ENCODE assay signal across 12 cellular contexts in the genomic region with DNA sequence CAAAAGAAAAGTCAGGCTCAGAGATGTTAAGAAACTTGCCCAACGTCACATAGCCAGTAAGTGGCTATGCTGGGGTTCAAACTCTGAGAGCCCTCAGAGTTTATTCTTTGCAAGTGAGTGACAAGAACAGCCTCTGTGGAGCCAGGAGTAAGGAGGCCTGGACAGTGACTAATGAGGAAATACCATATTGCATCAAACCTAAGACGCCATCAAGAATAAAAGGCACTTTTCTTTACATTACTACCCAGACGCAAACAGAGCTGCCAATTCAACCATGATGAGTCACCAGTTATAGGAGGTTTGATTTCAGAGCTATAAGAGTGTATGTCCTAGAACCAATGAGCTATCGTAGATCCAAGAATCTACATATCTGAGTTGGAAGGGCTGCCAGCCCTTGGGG. TPM values are rescaled to one million over a fixed set of nuclear protein-coding genes. Genes with fewer than 3 reads are reported as not detected.
A peak's percentile ranks its signal among the peaks of the same experiment; 100 is the strongest.
DNase-seq lines count a peak whose midpoint lies in the region; ATAC-seq, FAIRE-seq and TF ChIP-seq lines count a peak whose summit lies in the region.
"Had no signal": no experiment of that assay in that cellular context is flagged by ENCODE, and none has a peak within 500 bp of the region (broad histone marks: within the 10 kb centered on the region; RNA-seq: fewer than 3 reads in every experiment).

No MANE protein-coding gene starts in this region.

- H3K14ac ChIP-seq in IMR-90 (replicated peaks; ENCODE audit: low read depth, low read length) (peak overlapping the region; percentile 45; the same call in 1 of the 2 replicates), mesenchymal stem cell (ENCODE audit: low read length in 2 of 2) (no peak overlapping the region)

- CTCF ChIA-PET in A549 (lab: Yijun Ruan, JAX) (interaction anchor here (0.7 to 29.7 kb wide), 9 partner anchors 9 to 225 kb away, joined by 3 to 705 read pairs (median 5); partner anchors contain the start of genes LTBR, SCNN1A and TNFRSF1A), IMR-90 (lab: Yijun Ruan, JAX) (interaction anchor here (1.8 kb wide), 1 partner anchor 9 kb away, joined by 4 read pairs; no protein-coding TSS in a partner anchor)

- TF ChIP-seq POLR2A in A549 (IDR thresholded peaks at IDR 0.05; ENCODE audit: low read length) (no peak), IMR-90 (IDR thresholded peaks at IDR 0.05; ENCODE audit: low read depth, low read length) (no peak)

- H2BK20ac ChIP-seq in IMR-90 (ENCODE audit: low read depth, low read length): 0 out of 2 replicates have a peak overlapping the region, but pooled peaks have one; percentile 4

- peak overlapping the region; percentile 14; the same call in 1 of the 2 replicates for H3K23ac ChIP-seq in IMR-90 (ENCODE audit: low read depth, low read length)
- H3K23ac ChIP-seq in mesenchymal stem cell (ENCODE audit: low read length in 2 of 2): no peak overlapping the region

- H3K27ac ChIP-seq in A549: peak overlapping the region; percentile 95 to 98
- H3K27ac ChIP-seq in IMR-90 (ENCODE audit: insufficient read depth, low read length): peak overlapping the region; percentile 94
- peak overlapping the region; percentile 99 for H3K27ac ChIP-seq in mesenchymal stem cell (ENCODE audit: low read length, poor library complexity, severe bottlenecking)

- H3K4me1 ChIP-seq in A549 (peaks cover 93% of the 10 kb centered on the region), IMR-90 (ENCODE audit: control insufficient read depth, insufficient read depth, low read length) (peaks cover 45% of the 10 kb centered on the region), mesenchymal stem cell (ENCODE audit: control insufficient read depth, insufficient read depth, low read depth, low read length) (peaks cover 55% of the 10 kb centered on the region)

- H3K27me3 ChIP-seq in IMR-90 (ENCODE audit: control insufficient read depth, insufficient read depth, low read length) (no peaks in the 10 kb centered on the region), mesenchymal stem cell (ENCODE audit: control insufficient read depth in 1 of 2, insufficient read depth in 1 of 2, low read length in 2 of 2) (no peaks in the 10 kb centered on the region)

- intact Hi-C loops in IMR-90 (cut with micrococcal nuclease): no loop called here
- intact Hi-C loops in head of caudate nucleus (cut with DNase I): no loop called here

- no peak overlapping the region for H2AK9ac ChIP-seq in IMR-90 (replicated peaks; ENCODE audit: low read depth, low read length, poor library complexity)

- 0 out of 5 replicates have a peak, but pooled peaks of 1 of the 2 experiments have one; percentile 2 for TF ChIP-seq RAD21 in A549 (conservative IDR thresholded peaks at IDR 0.05 in 1 of 2, IDR thresholded peaks at IDR 0.05 in 1 of 2)
- TF ChIP-seq RAD21 in IMR-90 (IDR thresholded peaks at IDR 0.05; ENCODE audit: low read length): no peak

- H3K4ac ChIP-seq in IMR-90 (ENCODE audit: low read depth, low read length) (peak overlapping the region; percentile 99), mesenchymal stem cell (ENCODE audit: low read depth in 1 of 2, low read length in 2 of 2) (no peak overlapping the region)

- H2BK5ac ChIP-seq in IMR-90 (ENCODE audit: low read depth, low read length, poor library complexity, severe bottlenecking) (peak overlapping the region; percentile 95), mesenchymal stem cell (ENCODE audit: low read depth, low read length, poor library complexity, severe bottlenecking) (no peak overlapping the region)

- no peak for TF ChIP-seq CTCF in A549 (IDR thresholded peaks at IDR 0.05)
- TF ChIP-seq CTCF in IMR-90 (conservative IDR thresholded peaks at IDR 0.05; ENCODE audit: low read depth, low read length): no peak

- 9% methylated on average over 4 of the region's 4 CpGs for WGBS in A549 (ENCODE audit: missing lambda C conversion rate)
- no CpG with 5 or more reads among the region's 4 CpGs for WGBS in IMR-90 (ENCODE audit: extremely low coverage in 2 of 2, insufficient read length in 1 of 2), 2 experiments
- 61% methylated on average over 2 of the region's 4 CpGs for WGBS in mesenchymal stem cell

- FAIRE-seq in A549 (lab: Jason Lieb, UNC): peak; percentile 96
- FAIRE-seq: TTC549 had no signal

- POLR2A ChIA-PET in A549 (lab: Yijun Ruan, JAX): interaction anchor here (0.7 to 10.1 kb wide), 8 partner anchors 9 to 206 kb away, joined by 3 to 141 read pairs (median 4); partner anchors contain the start of genes SCNN1A, TNFRSF1A and VAMP1
- POLR2A ChIA-PET in IMR-90 (lab: Charles Lee; ENCODE audit: unreplicated experiment): no interaction called here

- no peak overlapping the region for H2AFZ ChIP-seq in IMR-90 (replicated peaks; ENCODE audit: low read length, poor library complexity)
- no peak overlapping the region for H2AFZ ChIP-seq in mesenchymal stem cell (ENCODE audit: low read depth, low read length)

- DNase-seq in A549 (ENCODE audit: low read depth in 1 of 2, low spot score in 1 of 2) (peak; percentile 79 to 93), IMR-90 (peak; percentile 90), astrocyte of the hippocampus (ENCODE audit: low read depth, low spot score) (peak; percentile 34), mesenchymal stem cell (peak; percentile 90), DMS 273 (lab: John Stamatoyannopoulos, UW; ENCODE audit: unreplicated experiment) (no peak), head of caudate nucleus (no peak), DMS153 treated with DMSO at 0.1 percent for 48 hours (lab: John Stamatoyannopoulos, UW; ENCODE audit: unreplicated experiment) (no peak)
- DNase-seq: DMS153; effector memory CD8-positive, alpha-beta T cell; NCI-H2107 had no signal

- H4K8ac ChIP-seq in IMR-90 (ENCODE audit: low read depth in 2 of 2, low read length in 2 of 2) (peak overlapping the region in 1 of 2 experiments; percentile 32; a peak in 1 of 4 replicates), mesenchymal stem cell (ENCODE audit: low read length) (no peak overlapping the region)

- no TSS peak for BruUV-seq in IMR-90 (replicated peaks; lab: Mats Ljungman, UMichigan)

- peak; percentile 3 to 30; a peak in 4 of 6 replicates for ATAC-seq in A549
- ATAC-seq in IMR-90 (ENCODE audit: low read depth): no peak
- ATAC-seq in HG03571 (IDR thresholded peaks at IDR 0.05; ENCODE audit: unreplicated experiment): no peak
- ATAC-seq: effector memory CD8-positive, alpha-beta T cell had no signal

- TF ChIP-seq EP300 in A549 (IDR thresholded peaks at IDR 0.05): peak; percentile 63 to 65; a peak in 3 of 5 replicates

- no peak overlapping the region for H3K56ac ChIP-seq in IMR-90 (ENCODE audit: extremely low read depth, insufficient read depth, low read length)

- peaks cover 28 to 92% of the 10 kb centered on the region in 2 experiments for H3K79me1 ChIP-seq in IMR-90 (ENCODE audit: low read depth in 1 of 2, low read length in 2 of 2)
- H3K79me1 ChIP-seq in mesenchymal stem cell (replicated peaks; ENCODE audit: low read length, poor library complexity, severe bottlenecking): peaks cover 33% of the 10 kb centered on the region

- H4K91ac ChIP-seq in IMR-90 (ENCODE audit: insufficient read depth, low read depth, low read length): peak overlapping the region; percentile 54
- H4K91ac ChIP-seq in mesenchymal stem cell (ENCODE audit: low read length): no peak overlapping the region

- H3K9me1 ChIP-seq in IMR-90 (ENCODE audit: insufficient read depth, low read length): peaks cover 19% of the 10 kb centered on the region

- peaks cover 70% of the 10 kb centered on the region for H4K20me1 ChIP-seq in IMR-90 (ENCODE audit: insufficient read depth, low read length)

- no peak overlapping the region for H3K9ac ChIP-seq in IMR-90 (ENCODE audit: low read depth, low read length)
- peak overlapping the region; percentile 97 for H3K9ac ChIP-seq in mesenchymal stem cell (ENCODE audit: low read length)

- H3K18ac ChIP-seq in IMR-90 (ENCODE audit: low read depth, low read length) (no peak overlapping the region), mesenchymal stem cell (ENCODE audit: low read depth in 1 of 2, low read length in 2 of 2) (no peak overlapping the region)

- peak overlapping the region; percentile 28 for H2BK120ac ChIP-seq in IMR-90 (ENCODE audit: low read depth, low read length)
- no peak overlapping the region for H2BK120ac ChIP-seq in mesenchymal stem cell (ENCODE audit: low read depth, low read length)

- H4K5ac ChIP-seq in IMR-90 (ENCODE audit: low read depth, low read length): peak overlapping the region; percentile 22; the same call in 1 of the 2 replicates

- peaks cover 67% of the 10 kb centered on the region for H3K36me3 ChIP-seq in IMR-90 (ENCODE audit: control insufficient read depth, insufficient read depth, low read length)
- peaks cover 63 to 77% of the 10 kb centered on the region in 2 experiments for H3K36me3 ChIP-seq in mesenchymal stem cell (ENCODE audit: control insufficient read depth in 1 of 2, insufficient read depth in 2 of 2, low read depth in 1 of 2, low read length in 2 of 2)

- in situ Hi-C loops in IMR-90 (cut with MboI; ENCODE audit: low sequenced_read_pairs): loop anchor here (10.0 kb wide), 1 partner anchor 212 kb away; no protein-coding TSS in a partner anchor

- H2BK15ac ChIP-seq in IMR-90 (ENCODE audit: low read depth, low read length) (peak overlapping the region; percentile 75; the same call in 1 of the 3 replicates), mesenchymal stem cell (ENCODE audit: low read depth, poor library complexity, severe bottlenecking) (no peak overlapping the region)

- no peak overlapping the region for H2BK12ac ChIP-seq in mesenchymal stem cell (ENCODE audit: low read length in 2 of 2)

- H3K4me3 ChIP-seq in A549 (no peak overlapping the region), IMR-90 (ENCODE audit: insufficient read depth, low read depth, low read length) (no peak overlapping the region), mesenchymal stem cell (ENCODE audit: insufficient read depth in 1 of 2, low read depth in 1 of 2, low read length in 2 of 2) (no peak overlapping the region)

- H3K9me3 ChIP-seq in A549 (no peaks in the 10 kb centered on the region), IMR-90 (ENCODE audit: control insufficient read depth, insufficient read depth, low read length) (no peaks in the 10 kb centered on the region), mesenchymal stem cell (ENCODE audit: control insufficient read depth, low read length) (no peaks in the 10 kb centered on the region)

- H3K4me2 ChIP-seq in A549: peak overlapping the region; percentile 92
- peak overlapping the region; percentile 14; the same call in 1 of the 2 replicates for H3K4me2 ChIP-seq in IMR-90 (ENCODE audit: low read depth, low read length)
- no peak overlapping the region for H3K4me2 ChIP-seq in mesenchymal stem cell (ENCODE audit: low read length, poor library complexity, severe bottlenecking)

- dilution Hi-C loops in IMR-90 (cut with HindIII; ENCODE audit: low sequenced_read_pairs, unreplicated experiment): no loop called here

- H2AK5ac ChIP-seq in IMR-90 (ENCODE audit: low read depth, low read length) (peak overlapping the region; percentile 86; the same call in 1 of the 2 replicates), mesenchymal stem cell (ENCODE audit: low read length, severe bottlenecking) (no peak overlapping the region)

RNA-seq across cellular contexts. Expression of gene TNFRSF1A, which starts 9.4 kb away (rescaled TPM):
- polyA plus RNA-seq in A549 (2011; rRNA removed) (460 and 621 TPM in 2 replicates), A549 (2017; fragmentation: RNase III; extraction: RNeasy Plus Mini Kit Qiagen cat#74134 plus additional on column Dnase treatment) (324 to 416 TPM (median 367 TPM) in 3 replicates), IMR-90 (2012; rRNA removed) (136 and 138 TPM in 2 replicates)
- 275 and 344 TPM in 2 replicates for polyA plus RNA-seq in A549 (2012; cell fraction: cytosol; rRNA removed)
- 409 and 455 TPM in 2 replicates for polyA plus RNA-seq in A549 (2012; cell fraction: nucleus; rRNA removed)
- 307 and 325 TPM in 2 replicates for polyA minus RNA-seq in A549 (2011; rRNA and poly(A)+ RNA removed)
- 79.6 and 86.7 TPM in 2 replicates for total RNA-seq in IMR-90 (2012; rRNA removed)
- polyA plus RNA-seq in IMR-90 (2012; cell fraction: cytosol; rRNA removed): 105 and 167 TPM in 2 replicates
- polyA plus RNA-seq in IMR-90 (2012; cell fraction: nucleus; rRNA removed; ENCODE audit: low replicate concordance): 102 and 107 TPM in 2 replicates
- 307 TPM for polyA plus RNA-seq in mesenchymal stem cell (2013, experiment 1 of 2)
- 298 TPM for polyA plus RNA-seq in mesenchymal stem cell (2013, experiment 2 of 2)

RNA-seq across cellular contexts. Expression of gene PLEKHG6, which starts 22.0 kb away (rescaled TPM):
- 0.25 and 0.31 TPM in 2 replicates for polyA plus RNA-seq in A549 (2011; rRNA removed)
- polyA plus RNA-seq in A549 (2012; cell fraction: cytosol; rRNA removed): 0.26 and 0.70 TPM in 2 replicates
- polyA plus RNA-seq in A549 (2012; cell fraction: nucleus; rRNA removed): 0.26 and 0.33 TPM in 2 replicates
- 0.15 to 0.29 TPM (median 0.16 TPM) in 3 replicates for polyA plus RNA-seq in A549 (2017; fragmentation: RNase III; extraction: RNeasy Plus Mini Kit Qiagen cat#74134 plus additional on column Dnase treatment)
- polyA minus RNA-seq in A549 (2011; rRNA and poly(A)+ RNA removed): 0.41 and 0.88 TPM in 2 replicates
- total RNA-seq in IMR-90 (2012; rRNA removed): under 0.01 TPM in 2 replicates
- polyA plus RNA-seq in IMR-90 (2012; rRNA removed): 0.10 TPM in 2 replicates
- 0.05 and 0.07 TPM in 2 replicates for polyA plus RNA-seq in IMR-90 (2012; cell fraction: cytosol; rRNA removed)
- polyA plus RNA-seq in IMR-90 (2012; cell fraction: nucleus; rRNA removed; ENCODE audit: low replicate concordance): 0.05 and 0.15 TPM in 2 replicates
- polyA plus RNA-seq in mesenchymal stem cell (2013, experiment 1 of 2): 0.15 TPM
- 0.23 TPM for polyA plus RNA-seq in mesenchymal stem cell (2013, experiment 2 of 2)

RNA-seq across cellular contexts. Expression of gene SCNN1A, which starts 42.9 kb away (rescaled TPM):
- 7.0 and 7.6 TPM in 2 replicates for polyA plus RNA-seq in A549 (2011; rRNA removed)
- 4.2 and 6.8 TPM in 2 replicates for polyA plus RNA-seq in A549 (2012; cell fraction: cytosol; rRNA removed)
- 14.1 and 14.4 TPM in 2 replicates for polyA plus RNA-seq in A549 (2012; cell fraction: nucleus; rRNA removed)
- polyA plus RNA-seq in A549 (2017; fragmentation: RNase III; extraction: RNeasy Plus Mini Kit Qiagen cat#74134 plus additional on column Dnase treatment): 4.3 to 6.0 TPM (median 5.7 TPM) in 3 replicates
- 6.4 and 12.4 TPM in 2 replicates for polyA minus RNA-seq in A549 (2011; rRNA and poly(A)+ RNA removed)
- total RNA-seq in IMR-90 (2012; rRNA removed): not detected in 2 replicates
- polyA plus RNA-seq in IMR-90 (2012; rRNA removed): 0.24 and 0.41 TPM in 2 replicates
- polyA plus RNA-seq in IMR-90 (2012; cell fraction: cytosol; rRNA removed): 0.13 and 0.16 TPM in 2 replicates
- 0.32 and 1.2 TPM in 2 replicates for polyA plus RNA-seq in IMR-90 (2012; cell fraction: nucleus; rRNA removed; ENCODE audit: low replicate concordance)
- 1.7 TPM for polyA plus RNA-seq in mesenchymal stem cell (2013, experiment 1 of 2)
- 1.3 TPM for polyA plus RNA-seq in mesenchymal stem cell (2013, experiment 2 of 2)

RNA-seq across cellular contexts. Expression of gene LTBR, which starts 51.5 kb away (rescaled TPM):
- polyA plus RNA-seq in A549 (2011; rRNA removed) (57.3 and 63.9 TPM in 2 replicates), A549 (2017; fragmentation: RNase III; extraction: RNeasy Plus Mini Kit Qiagen cat#74134 plus additional on column Dnase treatment) (90.4 to 110 TPM (median 109 TPM) in 3 replicates), IMR-90 (2012; rRNA removed) (62.5 and 66.0 TPM in 2 replicates)
- 72.7 and 103 TPM in 2 replicates for polyA plus RNA-seq in A549 (2012; cell fraction: cytosol; rRNA removed)
- 137 and 148 TPM in 2 replicates for polyA plus RNA-seq in A549 (2012; cell fraction: nucleus; rRNA removed)
- polyA minus RNA-seq in A549 (2011; rRNA and poly(A)+ RNA removed): 47.1 and 54.7 TPM in 2 replicates
- 19.7 and 24.7 TPM in 2 replicates for total RNA-seq in IMR-90 (2012; rRNA removed)
- polyA plus RNA-seq in IMR-90 (2012; cell fraction: cytosol; rRNA removed): 71.8 and 82.3 TPM in 2 replicates
- polyA plus RNA-seq in IMR-90 (2012; cell fraction: nucleus; rRNA removed; ENCODE audit: low replicate concordance): 71.5 and 142 TPM in 2 replicates
- polyA plus RNA-seq in mesenchymal stem cell (2013, experiment 1 of 2): 262 TPM
- 265 TPM for polyA plus RNA-seq in mesenchymal stem cell (2013, experiment 2 of 2)

Comparison
In these comparisons a context has a peak if more than half of its experiments do, and no peak if none do; other contexts are left out.
1. ATAC-seq: peak in A549 (2 of 2); none in IMR-90 (single experiment) and HG03571 (single experiment).
2. DNase-seq: peak in A549 (2 of 2), IMR-90 (single experiment), astrocyte of the hippocampus (single experiment) and mesenchymal stem cell (single experiment); none in DMS 273 (single experiment), head of caudate nucleus (0 of 42) and DMS153 treated with DMSO at 0.1 percent for 48 hours (single experiment).
3. Peak in every context shown above with its lines, with median percentiles within 50 percentile points of each other: H3K27ac ChIP-seq.